8 cellular contexts compared by ENCODE assay signal in genomic region chr17:74770498-74771318, GRCh38. TPM values are rescaled to one million over a fixed set of nuclear protein-coding genes. Genes with fewer than 3 reads are reported as not detected.
DNase-seq lines count a peak whose midpoint lies in the region; ATAC-seq and TF ChIP-seq lines count a peak whose summit lies in the region.

No MANE protein-coding gene starts in this region.

- H3K4me3 ChIP-seq in coronary artery (no peak overlapping the region), mesendoderm (ENCODE audit: low read length) (no peak overlapping the region)

- peaks cover 7% of the 10 kb centered on the region for H3K36me3 ChIP-seq in mesendoderm (ENCODE audit: control insufficient read depth, insufficient read depth, low read length)

- H2BK15ac ChIP-seq in mesendoderm (replicated peaks; ENCODE audit: low read depth), result no peak overlapping the region

- no peak overlapping the region for H3K4me3 Mint-ChIP-seq in stimulated activated effector memory CD8-positive, alpha-beta T cell treated with anti-CD3 and anti-CD28 coated beads, Interleukin-12 subunit alpha, Interleukin-12 subunit beta, amount 100 ng/mL, for 72 hours

- peaks cover 100% of the 10 kb centered on the region for H3K36me3 Mint-ChIP-seq in stimulated activated effector memory CD8-positive, alpha-beta T cell treated with anti-CD3 and anti-CD28 coated beads, Interleukin-12 subunit alpha, Interleukin-12 subunit beta, amount 100 ng/mL, for 72 hours

- H3K27me3 ChIP-seq in mesendoderm (ENCODE audit: insufficient read depth, low read length, poor library complexity), result no peaks in the 10 kb centered on the region

- no peak overlapping the region for H3K18ac ChIP-seq in mesendoderm (ENCODE audit: low read length)

- H3K27ac ChIP-seq in coronary artery (no peak overlapping the region), mesendoderm (ENCODE audit: low read depth, low read length) (no peak overlapping the region)

- no peak overlapping the region for H3K23ac ChIP-seq in mesendoderm (ENCODE audit: low read length)

- H3K4me2 ChIP-seq in mesendoderm (ENCODE audit: low read length), result no peak overlapping the region

- H2AK5ac ChIP-seq in mesendoderm (ENCODE audit: low read length), result no peak overlapping the region

- H3K79me1 ChIP-seq in mesendoderm (ENCODE audit: low read length), result peaks cover 8% of the 10 kb centered on the region

- DNase-seq in NCI-H1105 treated with DMSO at 0.1 percent for 48 hours (lab: John Stamatoyannopoulos, UW) (peak; percentile 8), NCI-H1105 (lab: John Stamatoyannopoulos, UW) (no peak), NCI-H345 (lab: John Stamatoyannopoulos, UW) (peak; percentile 51), coronary artery (ENCODE audit: low spot score) (peak; percentile 64), mesendoderm (peak; percentile 77), ureter (ENCODE audit: low spot score) (no peak)
- peak; percentile 79 for DNase-seq in activated CD4-positive, alpha-beta T cell treated with anti-CD3 and anti-CD28 coated beads, Interleukin-2, amount 50 U/mL, for 1 hour
- DNase-seq in stimulated activated effector memory CD8-positive, alpha-beta T cell treated with anti-CD3 and anti-CD28 coated beads, Interleukin-12 subunit alpha, Interleukin-12 subunit beta, amount 100 ng/mL, for 72 hours (ENCODE audit: low spot score in 2 of 2), result peak; percentile 53 to 79

- no peak overlapping the region for H3K56ac ChIP-seq in mesendoderm (ENCODE audit: low read length)

- no peak overlapping the region for H3K9ac ChIP-seq in mesendoderm (ENCODE audit: low read length)

- no peak overlapping the region for H2BK120ac ChIP-seq in mesendoderm (ENCODE audit: low read depth, low read length)

- no peak overlapping the region for H3K4ac ChIP-seq in mesendoderm (ENCODE audit: low read depth, low read length)

- TF ChIP-seq CTCF in coronary artery (IDR thresholded peaks at IDR 0.05), result peak; percentile 28

- no peak overlapping the region for H2BK5ac ChIP-seq in mesendoderm (ENCODE audit: low read length)

- H3K4me1 ChIP-seq in mesendoderm (ENCODE audit: control insufficient read depth, low read depth, low read length), result peaks cover 3% of the 10 kb centered on the region

- H4K8ac ChIP-seq in mesendoderm (ENCODE audit: low read depth, low read length), result no peak overlapping the region

- H3K27ac Mint-ChIP-seq in stimulated activated effector memory CD8-positive, alpha-beta T cell treated with anti-CD3 and anti-CD28 coated beads, Interleukin-12 subunit alpha, Interleukin-12 subunit beta, amount 100 ng/mL, for 72 hours, result peak overlapping the region; percentile 81

- H3K9me3 Mint-ChIP-seq in stimulated activated effector memory CD8-positive, alpha-beta T cell treated with anti-CD3 and anti-CD28 coated beads, Interleukin-12 subunit alpha, Interleukin-12 subunit beta, amount 100 ng/mL, for 72 hours, result no peaks in the 10 kb centered on the region

- peak; percentile 87 for ATAC-seq in stimulated activated effector memory CD8-positive, alpha-beta T cell treated with anti-CD3 and anti-CD28 coated beads, Interleukin-12 subunit alpha, Interleukin-12 subunit beta, amount 100 ng/mL, for 72 hours

- no CpG with 5 or more reads among the region's 16 CpGs for WGBS in mesendoderm (ENCODE audit: extremely low coverage, insufficient coverage, low lambda C conversion rate)

- H4K5ac ChIP-seq in mesendoderm (ENCODE audit: low read length), result no peak overlapping the region

- peaks cover 58% of the 10 kb centered on the region for H3K4me1 Mint-ChIP-seq in stimulated activated effector memory CD8-positive, alpha-beta T cell treated with anti-CD3 and anti-CD28 coated beads, Interleukin-12 subunit alpha, Interleukin-12 subunit beta, amount 100 ng/mL, for 72 hours

- H3K79me2 ChIP-seq in mesendoderm (ENCODE audit: control insufficient read depth, insufficient read depth, low read length), result peaks cover 6% of the 10 kb centered on the region

RNA-seq across cellular contexts. Expression of gene NAT9, which starts 5.4 kb away (rescaled TPM):
- polyA plus RNA-seq in mesendoderm (2013, experiment 1 of 2), result 13.4 TPM
- polyA plus RNA-seq in mesendoderm (2013, experiment 2 of 2), result 13.7 TPM
- total RNA-seq in ureter, result 65.1 TPM

RNA-seq across cellular contexts. Expression of gene NHERF1, which starts 22.3 kb away (rescaled TPM):
- polyA plus RNA-seq in mesendoderm (2013, experiment 1 of 2), result 141 TPM
- 147 TPM for polyA plus RNA-seq in mesendoderm (2013, experiment 2 of 2)
- 20.6 TPM for total RNA-seq in ureter

RNA-seq across cellular contexts. Expression of gene RAB37, which starts 33.7 kb away (rescaled TPM):
- polyA plus RNA-seq in mesendoderm (2013, experiment 1 of 2), result 1.2 TPM
- 0.94 TPM for polyA plus RNA-seq in mesendoderm (2013, experiment 2 of 2)
- 2.3 TPM for total RNA-seq in ureter

RNA-seq across cellular contexts. Expression of gene CD300LF, which starts 58.0 kb away (rescaled TPM):
- not detected for polyA plus RNA-seq in mesendoderm (2013, experiment 1 of 2)
- polyA plus RNA-seq in mesendoderm (2013, experiment 2 of 2), result not detected
- 2.5 TPM for total RNA-seq in ureter

Comparison
In these comparisons a context has a peak if more than half of its experiments do, and no peak if none do; other contexts are left out.
1. DNase-seq: peak in NCI-H1105 treated with DMSO at 0.1 percent for 48 hours (single experiment), NCI-H345 (single experiment), activated CD4-positive, alpha-beta T cell treated with anti-CD3 and anti-CD28 coated beads, Interleukin-2, amount 50 U/mL, for 1 hour (single experiment), coronary artery (single experiment), mesendoderm (single experiment) and stimulated activated effector memory CD8-positive, alpha-beta T cell treated with anti-CD3 and anti-CD28 coated beads, Interleukin-12 subunit alpha, Interleukin-12 subunit beta, amount 100 ng/mL, for 72 hours (2 of 2); none in NCI-H1105 (single experiment) and ureter (single experiment).